22 cellular contexts compared by ENCODE assay signal in the genomic region with DNA sequence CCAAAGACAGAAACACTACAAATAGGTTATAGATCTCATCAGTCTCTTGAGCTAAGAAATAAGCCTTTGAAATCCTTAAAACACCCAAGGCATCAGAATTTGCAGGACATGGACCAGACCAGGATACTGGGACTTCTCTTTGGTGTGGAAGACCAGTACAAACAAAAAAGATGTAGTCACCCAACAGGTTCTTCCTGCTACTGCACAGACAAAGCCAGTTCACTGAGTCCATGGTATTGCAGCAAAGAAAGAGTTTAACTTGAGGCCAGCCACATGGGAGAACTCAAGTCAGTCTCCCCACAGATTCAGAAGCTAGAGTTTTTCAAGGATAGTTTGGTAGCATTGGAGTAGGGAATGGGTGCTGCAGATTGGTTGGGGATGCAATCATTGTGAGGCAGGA.
"Had no signal": no experiment of that assay in that cellular context is flagged by ENCODE, and none has a peak within 500 bp of the region (broad histone marks: within the 10 kb centered on the region; RNA-seq: fewer than 3 reads in every experiment).

No MANE protein-coding gene starts in this region.

- H3K27me3 ChIP-seq: neutrophil, pancreas, right lobe of liver, stomach, thyroid gland had no signal

- H3K4me1 ChIP-seq: pancreas, right lobe of liver, thyroid gland had no signal

- ATAC-seq: natural killer cell, pancreas, right lobe of liver had no signal

- H3K9me3 ChIP-seq: pancreas, right lobe of liver, thyroid gland had no signal

- H3K27me3 Mint-ChIP-seq: memory B cell had no signal

- H3K4me3 ChIP-seq: coronary artery, lung, pancreas, right lobe of liver, stomach, thyroid gland had no signal

- H3K27ac Mint-ChIP-seq: immature natural killer cell, memory B cell, natural killer cell had no signal

- H3K4me3 Mint-ChIP-seq: immature natural killer cell, memory B cell, natural killer cell had no signal

- H3K4me1 Mint-ChIP-seq: immature natural killer cell, natural killer cell had no signal

- H3K36me3 ChIP-seq: neutrophil, pancreas, right lobe of liver, stomach, thyroid gland had no signal

- FAIRE-seq: endothelial cell of umbilical vein, frontal cortex, keratinocyte, pancreas, small intestine had no signal

- DNase-seq: dermis blood vessel endothelial cell; effector memory CD4-positive, alpha-beta T cell; erythroblast; hypothalamus; immature natural killer cell; natural killer cell; pancreas; right lobe of liver; small intestine; stimulated activated CD4-positive, alpha-beta T cell treated with anti-CD3 and anti-CD28 coated beads, Interleukin-15, amount 100 ng/mL, for 24 hours; stimulated activated CD4-positive, alpha-beta T cell treated with anti-CD3 and anti-CD28 coated beads, Interleukin-4, amount 100 ng/mL, for 1 hour; stimulated activated CD8-positive, alpha-beta memory T cell treated with anti-CD3 and anti-CD28 coated beads, Interleukin-4, amount 100 ng/mL, for 48 hours; stimulated activated naive CD4-positive, alpha-beta T cell; stomach; thyroid gland had no signal

- H3K36me3 Mint-ChIP-seq: immature natural killer cell, natural killer cell had no signal

- H3K27ac ChIP-seq: coronary artery, neutrophil, pancreas, right lobe of liver, stomach, thyroid gland had no signal
